In the genomic region with DNA sequence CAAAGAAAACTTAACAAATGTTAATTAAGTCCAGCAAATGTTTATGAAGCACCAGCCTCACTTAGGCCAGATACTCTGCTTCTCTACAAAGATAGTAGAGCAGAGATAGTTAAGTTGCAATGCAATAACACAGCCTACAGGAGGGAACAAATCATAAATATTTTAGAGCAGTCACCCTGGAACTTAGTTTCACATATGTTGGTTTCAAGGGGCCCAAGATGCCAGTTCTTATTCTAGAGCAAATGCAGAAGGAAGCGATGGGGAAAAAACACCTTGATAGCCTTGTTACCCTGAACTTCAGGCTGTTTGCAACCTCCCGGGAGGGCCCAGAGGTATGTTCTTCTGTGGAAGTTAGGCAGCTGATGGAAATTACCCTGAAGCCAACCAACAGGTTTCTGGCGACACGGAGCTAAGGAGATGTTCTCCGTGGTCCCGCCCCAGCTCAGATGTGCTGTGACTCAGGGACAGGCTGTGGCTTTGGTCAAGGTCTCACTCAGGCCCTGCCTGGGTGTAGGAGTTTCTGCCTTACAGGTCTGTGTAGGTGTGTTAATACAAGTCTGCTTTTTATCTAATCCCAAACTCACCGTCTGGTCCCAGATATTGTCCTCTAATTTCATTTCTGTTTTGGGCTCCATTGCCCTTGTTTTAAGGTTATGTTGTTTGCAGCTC, we compare ENCODE assay signal across 15 cellular contexts. TPM values are rescaled to one million over a fixed set of nuclear protein-coding genes. Genes with fewer than 3 reads are reported as not detected.
DNase-seq lines count a peak whose midpoint lies in the region; ATAC-seq and TF ChIP-seq lines count a peak whose summit lies in the region.
"Had no signal": no experiment of that assay in that cellular context is flagged by ENCODE, and none has a peak within 500 bp of the region (broad histone marks: within the 10 kb centered on the region; RNA-seq: fewer than 3 reads in every experiment).

No MANE protein-coding gene starts in this region.

- H3K4ac ChIP-seq in mesenchymal stem cell (ENCODE audit: low read depth in 1 of 2, low read length in 2 of 2): no peak overlapping the region

- CTCF ChIA-PET in Caco-2 (lab: Charles Lee): no interaction called here

- H4K8ac ChIP-seq in mesenchymal stem cell (ENCODE audit: low read length): no peak overlapping the region

- H3K27ac ChIP-seq in HUES48 (ENCODE audit: low read depth, low read length) (peak overlapping the region; percentile 76), body of pancreas (peak overlapping the region in 3 of 4 donors; percentile 10 to 43 (median 19)), mesenchymal stem cell (ENCODE audit: low read length, poor library complexity, severe bottlenecking) (peak overlapping the region; percentile 2)

- no peak overlapping the region for H2BK120ac ChIP-seq in mesenchymal stem cell (ENCODE audit: low read depth, low read length)

- peak overlapping the region in 1 of 2 experiments; percentile 23 for H2BK12ac ChIP-seq in mesenchymal stem cell (ENCODE audit: low read length in 2 of 2)

- no peak overlapping the region for H3K18ac ChIP-seq in mesenchymal stem cell (ENCODE audit: low read depth in 1 of 2, low read length in 2 of 2)

- peaks cover 31% of the 10 kb centered on the region for H3K4me1 ChIP-seq in Caco-2
- peaks cover 68% of the 10 kb centered on the region for H3K4me1 ChIP-seq in HUES48 (ENCODE audit: control insufficient read depth, insufficient read depth, low read length)
- H3K4me1 ChIP-seq in body of pancreas: peaks cover 28% of the 10 kb centered on the region
- H3K4me1 ChIP-seq in mesenchymal stem cell (ENCODE audit: control insufficient read depth, insufficient read depth, low read depth, low read length): peaks cover 44% of the 10 kb centered on the region

- no peaks in the 10 kb centered on the region for H3K36me3 Mint-ChIP-seq in Caco-2 (ENCODE audit: insufficient read depth, unreplicated experiment)

- H3K14ac ChIP-seq in mesenchymal stem cell (ENCODE audit: low read length in 2 of 2): no peak overlapping the region

- H2AFZ ChIP-seq in mesenchymal stem cell (ENCODE audit: low read depth, low read length): no peak overlapping the region

- H3K4me2 ChIP-seq in mesenchymal stem cell (ENCODE audit: low read length, poor library complexity, severe bottlenecking): no peak overlapping the region

- DNase-seq in Caco-2 (peak; percentile 48 to 54), body of pancreas (peak in 3 of 4 donors; percentile 13 to 34 (median 27)), mesenchymal stem cell (no peak), NCI-H2227 (lab: John Stamatoyannopoulos, UW; ENCODE audit: unreplicated experiment) (no peak), midbrain (lab: John Stamatoyannopoulos, UW) (no peak), mucosa of gallbladder (ENCODE audit: low spot score) (no peak)
- DNase-seq: activated effector memory CD4-positive, alpha-beta T cell treated with anti-CD3 and anti-CD28 coated beads, Interleukin-2, amount 50 U/mL, for 16 hours; Karpas-422; NCI-H2107; substantia nigra; T-helper 1 cell had no signal

- TF ChIP-seq CTCF in Caco-2 (IDR thresholded peaks at IDR 0.05; ENCODE audit: insufficient read depth in 1 of 2, low read depth in 1 of 2, low read length in 1 of 2, severe bottlenecking in 1 of 2, unreplicated experiment in 1 of 2): no peak
- no peak for TF ChIP-seq CTCF in body of pancreas (IDR thresholded peaks at IDR 0.05)

- H3K27me3 ChIP-seq in Caco-2 (replicated peaks; ENCODE audit: control insufficient read depth, insufficient read depth, low read length): no peaks in the 10 kb centered on the region
- H3K27me3 ChIP-seq in HUES48 (ENCODE audit: control insufficient read depth, insufficient read depth, low read length): peaks cover 26% of the 10 kb centered on the region
- no peaks in the 10 kb centered on the region for H3K27me3 ChIP-seq in body of pancreas
- H3K27me3 ChIP-seq in mesenchymal stem cell (ENCODE audit: control insufficient read depth in 1 of 2, insufficient read depth in 1 of 2, low read length in 2 of 2): no peaks in the 10 kb centered on the region

- no peak overlapping the region for H3K4me3 ChIP-seq in Caco-2 (ENCODE audit: low read depth, low read length)
- no peak overlapping the region for H3K4me3 ChIP-seq in HUES48 (ENCODE audit: low read depth, low read length)
- H3K4me3 ChIP-seq in body of pancreas: no peak overlapping the region
- H3K4me3 ChIP-seq in mesenchymal stem cell (ENCODE audit: insufficient read depth in 1 of 2, low read depth in 1 of 2, low read length in 2 of 2): no peak overlapping the region

- no TSS peak for BruUV-seq in Caco-2 (replicated peaks; lab: Mats Ljungman, UMichigan)

- peaks cover 21% of the 10 kb centered on the region for H3K4me1 Mint-ChIP-seq in Caco-2 (ENCODE audit: low read depth, unreplicated experiment)

- ATAC-seq in body of pancreas (no peak), GM18511 (IDR thresholded peaks at IDR 0.05; ENCODE audit: unreplicated experiment) (no peak)

- H3K36me3 ChIP-seq in Caco-2 (ENCODE audit: control insufficient read depth, insufficient read depth, low read length) (no peaks in the 10 kb centered on the region), HUES48 (ENCODE audit: control insufficient read depth, insufficient read depth, low read length) (no peaks in the 10 kb centered on the region), body of pancreas (replicated peaks in 1 of 2; ENCODE audit: insufficient read depth in 1 of 2, low read depth in 2 of 2) (no peaks in the 10 kb centered on the region), mesenchymal stem cell (ENCODE audit: control insufficient read depth in 1 of 2, insufficient read depth in 2 of 2, low read depth in 1 of 2, low read length in 2 of 2) (no peaks in the 10 kb centered on the region)

- 54 to 55% methylated on average over 5 to 7 of the region's 7 CpGs for WGBS in body of pancreas, 2 donors
- 77% methylated on average over 7 of the region's 7 CpGs for WGBS in mesenchymal stem cell

- no peak overlapping the region for H2BK15ac ChIP-seq in mesenchymal stem cell (ENCODE audit: low read depth, poor library complexity, severe bottlenecking)

- no peaks in the 10 kb centered on the region for H3K9me3 ChIP-seq in Caco-2
- no peaks in the 10 kb centered on the region for H3K9me3 ChIP-seq in HUES48 (ENCODE audit: control insufficient read depth, insufficient read depth, low read length)
- H3K9me3 ChIP-seq in body of pancreas: no peaks in the 10 kb centered on the region
- H3K9me3 ChIP-seq in mesenchymal stem cell (ENCODE audit: control insufficient read depth, low read length): no peaks in the 10 kb centered on the region

- POLR2A ChIA-PET in Caco-2 (lab: Charles Lee): interaction anchor here (1.5 kb wide), 1 partner anchor 54 kb away, joined by 3 read pairs; no protein-coding TSS in a partner anchor

- H3K9ac ChIP-seq in HUES48 (ENCODE audit: low read depth, low read length): no peak overlapping the region
- H3K9ac ChIP-seq in mesenchymal stem cell (ENCODE audit: low read length): no peak overlapping the region

- no peak for TF ChIP-seq POLR2A in body of pancreas (IDR thresholded peaks at IDR 0.05)

- H2BK5ac ChIP-seq in mesenchymal stem cell (ENCODE audit: low read depth, low read length, poor library complexity, severe bottlenecking): no peak overlapping the region

- peak overlapping the region; percentile 70 for H3K27ac Mint-ChIP-seq in Caco-2 (ENCODE audit: unreplicated experiment)
- H3K27ac Mint-ChIP-seq: CD14-positive monocyte had no signal

- no peak overlapping the region for H3K23ac ChIP-seq in mesenchymal stem cell (ENCODE audit: low read length in 2 of 2)

- H3K9me3 Mint-ChIP-seq in Caco-2 (ENCODE audit: unreplicated experiment): no peaks in the 10 kb centered on the region
- H3K9me3 Mint-ChIP-seq: central memory CD8-positive, alpha-beta T cell had no signal

- H3K27me3 Mint-ChIP-seq in Caco-2 (ENCODE audit: insufficient read depth, unreplicated experiment): no peaks in the 10 kb centered on the region

- H2AK5ac ChIP-seq in mesenchymal stem cell (ENCODE audit: low read length, severe bottlenecking): peak overlapping the region; percentile 33

- no peak overlapping the region for H3K4me3 Mint-ChIP-seq in Caco-2 (ENCODE audit: unreplicated experiment)

- H3K79me1 ChIP-seq in mesenchymal stem cell (replicated peaks; ENCODE audit: low read length, poor library complexity, severe bottlenecking): peaks cover 18% of the 10 kb centered on the region

- H4K91ac ChIP-seq in mesenchymal stem cell (ENCODE audit: low read length): no peak overlapping the region

- intact Hi-C loops in Caco-2 (cut with micrococcal nuclease; ENCODE audit: unreplicated experiment) (loop anchor here (2.0 kb wide), 1 partner anchor 124 kb away; no protein-coding TSS in a partner anchor), body of pancreas (cut with DNase I) (no loop called here)

RNA-seq across cellular contexts. Expression of a gene that starts 3.8 kb away (rescaled TPM):
- 19.9 and 21.4 TPM in 2 replicates for total RNA-seq in Caco-2 (2022)
- total RNA-seq in body of pancreas: 10 to 100 TPM; 18.7 to 24.4 TPM
- 39.3 TPM for polyA plus RNA-seq in mesenchymal stem cell (2013, experiment 1 of 2)
- 37.2 TPM for polyA plus RNA-seq in mesenchymal stem cell (2013, experiment 2 of 2)
- total RNA-seq in mucosa of gallbladder: 101 TPM

Comparison
In these comparisons a context has a peak if more than half of its experiments do, and no peak if none do; other contexts are left out.
1. DNase-seq: peak in Caco-2 (2 of 2) and body of pancreas (3 of 4); none in mesenchymal stem cell (single experiment), NCI-H2227 (single experiment), midbrain (single experiment) and mucosa of gallbladder (single experiment).
2. H3K27ac ChIP-seq: peak in every context shown above with its lines; median percentile 76 in HUES48; 19 in body of pancreas; 2 in mesenchymal stem cell.